ENCODE assay signal across 33 cellular contexts in genomic region chr5:55051357-55051756, GRCh38. TPM values are rescaled to one million over a fixed set of nuclear protein-coding genes. Genes with fewer than 3 reads are reported as not detected.
A peak's percentile ranks its signal among the peaks of the same experiment; 100 is the strongest.
DNase-seq lines count a peak whose midpoint lies in the region; ATAC-seq, FAIRE-seq and TF ChIP-seq lines count a peak whose summit lies in the region.
"Had no signal": no experiment of that assay in that cellular context is flagged by ENCODE, and none has a peak within 500 bp of the region (broad histone marks: within the 10 kb centered on the region; RNA-seq: fewer than 3 reads in every experiment).

No MANE protein-coding gene starts in this region.

- no peak overlapping the region for H3K9ac ChIP-seq in endothelial cell of umbilical vein (replicated peaks; ENCODE audit: extremely low read depth, insufficient read depth, low read length)
- H3K9ac ChIP-seq: BLaER1 had no signal

- no peaks in the 10 kb centered on the region for H4K20me1 ChIP-seq in endothelial cell of umbilical vein (replicated peaks; ENCODE audit: control insufficient read depth, extremely low read depth, insufficient read depth, low read length)
- H4K20me1 ChIP-seq: BLaER1 had no signal

- BruUV-seq in endothelial cell of umbilical vein (replicated peaks; lab: Mats Ljungman, UMichigan), result no TSS peak

- H3K27me3 ChIP-seq in endothelial cell of umbilical vein (ENCODE audit: control insufficient read depth in 2 of 2, insufficient read depth in 2 of 2, low read length in 2 of 2), result no peaks in the 10 kb centered on the region
- H3K27me3 ChIP-seq: BE2C, BLaER1 had no signal

- no peak overlapping the region for H3K4me3 ChIP-seq in endothelial cell of umbilical vein (replicated peaks in 1 of 3; ENCODE audit: insufficient read depth in 1 of 3, low read depth in 1 of 3, low read length in 3 of 3)
- H3K4me3 ChIP-seq: BLaER1, GM12878 had no signal

- CTCF ChIA-PET in activated CD4-positive, alpha-beta T cell treated with anti-CD3 and anti-CD28 coated beads, Interleukin-2, amount 10 ng/mL, durations not matched to agents 7 days and 5 days (lab: Charles Lee), result interaction anchor here (0.9 to 7.1 kb wide), 6 partner anchors 9 to 30 kb away, joined by 3 to 44 read pairs (median 3); partner anchors contain the start of gene GZMK
- CTCF ChIA-PET in endothelial cell of umbilical vein (lab: Charles Lee), result interaction anchor here (0.9 to 1.0 kb wide), 3 partner anchors 10 to 632 kb away, joined by 3 to 5 read pairs (median 5); no protein-coding TSS in a partner anchor

- H3K9me3 ChIP-seq in endothelial cell of umbilical vein (replicated peaks; ENCODE audit: control insufficient read depth, insufficient read depth, low read length), result no peaks in the 10 kb centered on the region
- H3K9me3 ChIP-seq: BE2C had no signal

- H3K4me3 Mint-ChIP-seq in activated CD4-positive, alpha-beta T cell treated with anti-CD3 and anti-CD28 coated beads, Interleukin-2, amount 10 ng/mL, durations not matched to agents 7 days and 5 days, result no peak overlapping the region
- H3K4me3 Mint-ChIP-seq in activated T-helper 17 cell treated with anti-CD3 and anti-CD28 coated beads, Interleukin-2, amount 50 U/mL, for 72 hours, result no peak overlapping the region
- H3K4me3 Mint-ChIP-seq in stimulated activated effector memory CD8-positive, alpha-beta T cell treated with anti-CD3 and anti-CD28 coated beads, Interleukin-12 subunit alpha, Interleukin-12 subunit beta, amount 100 ng/mL, for 72 hours, result no peak overlapping the region
- H3K4me3 Mint-ChIP-seq: CD14-positive monocyte; CD4-positive, alpha-beta memory T cell; CD4-positive, CD25-positive, alpha-beta regulatory T cell; CD8-positive, alpha-beta memory T cell had no signal

- TF ChIP-seq POLR2A in endothelial cell of umbilical vein (IDR thresholded peaks at IDR 0.05; ENCODE audit: low read depth, low read length), result no peak

- peaks cover 55% of the 10 kb centered on the region for H3K9me3 Mint-ChIP-seq in activated CD4-positive, alpha-beta T cell treated with anti-CD3 and anti-CD28 coated beads, Interleukin-2, amount 10 ng/mL, durations not matched to agents 7 days and 5 days
- H3K9me3 Mint-ChIP-seq in activated T-helper 17 cell treated with anti-CD3 and anti-CD28 coated beads, Interleukin-2, amount 50 U/mL, for 72 hours, result peaks cover 12% of the 10 kb centered on the region
- H3K9me3 Mint-ChIP-seq in stimulated activated effector memory CD8-positive, alpha-beta T cell treated with anti-CD3 and anti-CD28 coated beads, Interleukin-12 subunit alpha, Interleukin-12 subunit beta, amount 100 ng/mL, for 72 hours, result peaks cover 18% of the 10 kb centered on the region

- no peaks in the 10 kb centered on the region for H3K9me1 ChIP-seq in endothelial cell of umbilical vein (replicated peaks; ENCODE audit: control insufficient read depth, extremely low read depth, insufficient read depth, low read length)

- H2AFZ ChIP-seq in endothelial cell of umbilical vein (ENCODE audit: low read depth, low read length), result no peak overlapping the region

- no peak for TF ChIP-seq CTCF in endothelial cell of umbilical vein (IDR thresholded peaks at IDR 0.05; ENCODE audit: extremely low read depth in 1 of 2, insufficient read depth in 1 of 2, low read depth in 1 of 2, low read length in 2 of 2)

- H3K27ac ChIP-seq in endothelial cell of umbilical vein (ENCODE audit: insufficient read depth, low read depth, low read length), result no peak overlapping the region
- H3K27ac ChIP-seq: BLaER1 had no signal

- H3K79me2 ChIP-seq in endothelial cell of umbilical vein (ENCODE audit: control insufficient read depth, insufficient read depth, low read length), result no peaks in the 10 kb centered on the region

- peaks cover 29% of the 10 kb centered on the region for H3K4me1 Mint-ChIP-seq in activated CD4-positive, alpha-beta T cell treated with anti-CD3 and anti-CD28 coated beads, Interleukin-2, amount 10 ng/mL, durations not matched to agents 7 days and 5 days
- H3K4me1 Mint-ChIP-seq in activated T-helper 17 cell treated with anti-CD3 and anti-CD28 coated beads, Interleukin-2, amount 50 U/mL, for 72 hours, result no peaks in the 10 kb centered on the region
- H3K4me1 Mint-ChIP-seq in stimulated activated effector memory CD8-positive, alpha-beta T cell treated with anti-CD3 and anti-CD28 coated beads, Interleukin-12 subunit alpha, Interleukin-12 subunit beta, amount 100 ng/mL, for 72 hours, result peaks cover 22% of the 10 kb centered on the region
- H3K4me1 Mint-ChIP-seq: CD14-positive monocyte; CD4-positive, alpha-beta memory T cell; CD4-positive, CD25-positive, alpha-beta regulatory T cell had no signal

- no peak overlapping the region for H3K4me2 ChIP-seq in endothelial cell of umbilical vein (ENCODE audit: insufficient read depth, low read length)
- H3K4me2 ChIP-seq: BLaER1 had no signal

- no peak for DNase-seq in activated CD4-positive, alpha-beta T cell treated with anti-CD3 and anti-CD28 coated beads, Interleukin-2, amount 10 ng/mL, durations not matched to agents 7 days and 5 days
- no peak for DNase-seq in activated CD4-positive, alpha-beta T cell treated with anti-CD3 and anti-CD28 coated beads, Interleukin-2, amount 50 U/mL, for 4 hours
- peak; percentile 65 for DNase-seq in endothelial cell of umbilical vein (ENCODE audit: low read depth, low spot score)
- DNase-seq in stimulated activated effector memory CD8-positive, alpha-beta T cell treated with anti-CD3 and anti-CD28 coated beads, Interleukin-12 subunit alpha, Interleukin-12 subunit beta, amount 100 ng/mL, for 72 hours (ENCODE audit: low spot score in 2 of 2), result no peak
- DNase-seq in cerebellar nuclear complex (lab: John Stamatoyannopoulos, UW), result no peak
- DNase-seq: 8988T; ACHN; BE2C; C1 segment of cervical spinal cord; CD4-positive, alpha-beta memory T cell; CD4-positive, CD25-positive, alpha-beta regulatory T cell; CD8-positive, alpha-beta memory T cell; COR-L47; DMS 273 treated with DMSO at 0.1 percent for 48 hours; DMS153; DMS53; DMS79; DND-41; EL; GDM1 had no signal

- dilution Hi-C loops in endothelial cell of umbilical vein (cut with MboI; ENCODE audit: extremely low pct_ligation_motif_present, low sequenced_read_pairs), result no loop called here

- H3K36me3 ChIP-seq in endothelial cell of umbilical vein (ENCODE audit: control insufficient read depth in 2 of 2, extremely low read depth in 1 of 2, insufficient read depth in 2 of 2, low read length in 2 of 2), result no peaks in the 10 kb centered on the region
- H3K36me3 ChIP-seq: BE2C, BLaER1 had no signal

- peaks cover 57% of the 10 kb centered on the region for H3K36me3 Mint-ChIP-seq in activated CD4-positive, alpha-beta T cell treated with anti-CD3 and anti-CD28 coated beads, Interleukin-2, amount 10 ng/mL, durations not matched to agents 7 days and 5 days (ENCODE audit: low read depth)
- no peaks in the 10 kb centered on the region for H3K36me3 Mint-ChIP-seq in activated T-helper 17 cell treated with anti-CD3 and anti-CD28 coated beads, Interleukin-2, amount 50 U/mL, for 72 hours (ENCODE audit: low read depth)
- H3K36me3 Mint-ChIP-seq in stimulated activated effector memory CD8-positive, alpha-beta T cell treated with anti-CD3 and anti-CD28 coated beads, Interleukin-12 subunit alpha, Interleukin-12 subunit beta, amount 100 ng/mL, for 72 hours, result no peaks in the 10 kb centered on the region
- H3K36me3 Mint-ChIP-seq: CD14-positive monocyte had no signal

- H3K27ac Mint-ChIP-seq in activated CD4-positive, alpha-beta T cell treated with anti-CD3 and anti-CD28 coated beads, Interleukin-2, amount 10 ng/mL, durations not matched to agents 7 days and 5 days, result peak overlapping the region; percentile 15
- no peak overlapping the region for H3K27ac Mint-ChIP-seq in activated T-helper 17 cell treated with anti-CD3 and anti-CD28 coated beads, Interleukin-2, amount 50 U/mL, for 72 hours
- H3K27ac Mint-ChIP-seq in stimulated activated effector memory CD8-positive, alpha-beta T cell treated with anti-CD3 and anti-CD28 coated beads, Interleukin-12 subunit alpha, Interleukin-12 subunit beta, amount 100 ng/mL, for 72 hours, result no peak overlapping the region
- H3K27ac Mint-ChIP-seq: CD14-positive monocyte; CD4-positive, alpha-beta memory T cell; CD4-positive, CD25-positive, alpha-beta regulatory T cell; CD8-positive, alpha-beta memory T cell had no signal

- peak; percentile 34 for ATAC-seq in activated T-helper 17 cell treated with anti-CD3 and anti-CD28 coated beads, Interleukin-2, amount 50 U/mL, for 72 hours (replicated peaks)
- peak; percentile 73 for ATAC-seq in stimulated activated effector memory CD8-positive, alpha-beta T cell treated with anti-CD3 and anti-CD28 coated beads, Interleukin-12 subunit alpha, Interleukin-12 subunit beta, amount 100 ng/mL, for 72 hours
- no peak for ATAC-seq in GM18861 (IDR thresholded peaks at IDR 0.05; ENCODE audit: unreplicated experiment)
- ATAC-seq: GM12878 had no signal

- no peaks in the 10 kb centered on the region for H3K4me1 ChIP-seq in endothelial cell of umbilical vein (ENCODE audit: control insufficient read depth, extremely low read depth, insufficient read depth, low read length)
- H3K4me1 ChIP-seq: BE2C, BLaER1 had no signal

- POLR2A ChIA-PET in activated CD4-positive, alpha-beta T cell treated with anti-CD3 and anti-CD28 coated beads, Interleukin-2, amount 10 ng/mL, durations not matched to agents 7 days and 5 days (lab: Charles Lee), result no interaction called here
- POLR2A ChIA-PET in endothelial cell of umbilical vein (lab: Charles Lee), result interaction anchor here (1.0 kb wide), 1 partner anchor 66 kb away, joined by 3 read pairs; the partner anchor contains the start of gene ESM1

- intact Hi-C loops in endothelial cell of umbilical vein (cut with micrococcal nuclease), result no loop called here

- no peak for FAIRE-seq in endothelial cell of umbilical vein (lab: Jason Lieb, UNC)
- FAIRE-seq: A204.1, GM12878, GM12892, GM18507, GM19239 had no signal

- no peaks in the 10 kb centered on the region for H3K27me3 Mint-ChIP-seq in activated CD4-positive, alpha-beta T cell treated with anti-CD3 and anti-CD28 coated beads, Interleukin-2, amount 10 ng/mL, durations not matched to agents 7 days and 5 days
- H3K27me3 Mint-ChIP-seq in activated T-helper 17 cell treated with anti-CD3 and anti-CD28 coated beads, Interleukin-2, amount 50 U/mL, for 72 hours, result no peaks in the 10 kb centered on the region
- H3K27me3 Mint-ChIP-seq: CD4-positive, alpha-beta memory T cell; CD4-positive, CD25-positive, alpha-beta regulatory T cell; CD8-positive, alpha-beta memory T cell had no signal

RNA-seq across cellular contexts. Expression of gene GZMK, which starts 27.3 kb away (rescaled TPM):
- under 1 TPM in 1 of 2 experiments, not detected in 1; 0.27 TPM for total RNA-seq in activated CD4-positive, alpha-beta T cell treated with anti-CD3 and anti-CD28 coated beads, Interleukin-2, amount 10 ng/mL, durations not matched to agents 7 days and 5 days
- total RNA-seq in activated T-helper 17 cell treated with anti-CD3 and anti-CD28 coated beads, Interleukin-2, amount 50 U/mL, for 72 hours, result under 1 TPM; 0.43 to 0.69 TPM
- not detected in 2 replicates for total RNA-seq in endothelial cell of umbilical vein
- not detected in 2 replicates for polyA plus RNA-seq in endothelial cell of umbilical vein
- polyA plus RNA-seq in endothelial cell of umbilical vein (2011; cell fraction: cytosol; rRNA removed), result not detected in 2 replicates
- polyA plus RNA-seq in endothelial cell of umbilical vein (2011; cell fraction: nucleus; rRNA removed), result not detected in 2 replicates
- polyA plus RNA-seq in endothelial cell of umbilical vein (2012), result not detected in 2 replicates
- polyA minus RNA-seq in endothelial cell of umbilical vein, result not detected in 2 replicates
- polyA minus RNA-seq in endothelial cell of umbilical vein (2011; cell fraction: cytosol; rRNA and poly(A)+ RNA removed), result not detected
- not detected in 2 replicates for polyA minus RNA-seq in endothelial cell of umbilical vein (2011; cell fraction: nucleus; rRNA and poly(A)+ RNA removed)
- total RNA-seq: A673, Daoy, G401, GM12878 had no signal
- polyA plus RNA-seq: AG04450 had no signal

RNA-seq across cellular contexts. Expression of gene GZMA, which starts 51.1 kb away (rescaled TPM):
- 100 to 1,000 TPM; 165 to 168 TPM for total RNA-seq in activated CD4-positive, alpha-beta T cell treated with anti-CD3 and anti-CD28 coated beads, Interleukin-2, amount 10 ng/mL, durations not matched to agents 7 days and 5 days
- 10 to 100 TPM; 10.3 to 33.9 TPM for total RNA-seq in activated T-helper 17 cell treated with anti-CD3 and anti-CD28 coated beads, Interleukin-2, amount 50 U/mL, for 72 hours
- not detected in 2 replicates for total RNA-seq in endothelial cell of umbilical vein
- polyA plus RNA-seq in endothelial cell of umbilical vein, result 0.11 TPM in 1 of 2 replicates, not detected in the other
- 0.07 TPM in 1 of 2 replicates, not detected in the other for polyA plus RNA-seq in endothelial cell of umbilical vein (2011; cell fraction: cytosol; rRNA removed)
- not detected in 2 replicates for polyA plus RNA-seq in endothelial cell of umbilical vein (2011; cell fraction: nucleus; rRNA removed)
- polyA plus RNA-seq in endothelial cell of umbilical vein (2012), result 0.33 TPM in 1 of 2 replicates, not detected in the other
- polyA minus RNA-seq in endothelial cell of umbilical vein, result not detected in 2 replicates
- not detected for polyA minus RNA-seq in endothelial cell of umbilical vein (2011; cell fraction: cytosol; rRNA and poly(A)+ RNA removed)
- polyA minus RNA-seq in endothelial cell of umbilical vein (2011; cell fraction: nucleus; rRNA and poly(A)+ RNA removed), result not detected in 2 replicates
- total RNA-seq: A673, G401, GM12878 had no signal
- polyA plus RNA-seq: AG04450 had no signal
